Comparison of ENCODE assay signal across 8 cellular contexts in genomic region chr16:16025214-16025968, GRCh38.
A peak's percentile ranks its signal among the peaks of the same experiment; 100 is the strongest.
DNase-seq lines count a peak whose midpoint lies in the region; ATAC-seq lines count a peak whose summit lies in the region.

No MANE protein-coding gene starts in this region.

- peaks cover 0 to 48% (median 11%) of the 10 kb centered on the region in 3 donors for H3K36me3 Mint-ChIP-seq in CD8-positive, alpha-beta memory T cell

- H3K27me3 ChIP-seq in CD8-positive, alpha-beta memory T cell (ENCODE audit: insufficient read depth, low read length, poor library complexity, severe bottlenecking), result no peaks in the 10 kb centered on the region

- no peak overlapping the region for H3K27ac ChIP-seq in CD8-positive, alpha-beta memory T cell (ENCODE audit: low read depth, low read length)

- no peaks in the 10 kb centered on the region for H3K27me3 Mint-ChIP-seq in CD8-positive, alpha-beta memory T cell

- H3K9me3 ChIP-seq in CD8-positive, alpha-beta memory T cell (ENCODE audit: low read length), result no peaks in the 10 kb centered on the region

- peaks cover 13% of the 10 kb centered on the region for H3K4me1 ChIP-seq in CD8-positive, alpha-beta memory T cell (ENCODE audit: insufficient read depth, low read length)

- peaks cover 6% of the 10 kb centered on the region for H3K36me3 ChIP-seq in CD8-positive, alpha-beta memory T cell (ENCODE audit: insufficient read depth, low read length)

- no peak overlapping the region for H3K4me3 ChIP-seq in CD8-positive, alpha-beta memory T cell (ENCODE audit: low read length)

- peak overlapping the region in 5 of 7 donors; percentile 6 to 51 (median 35) for H3K4me3 Mint-ChIP-seq in CD8-positive, alpha-beta memory T cell

- CTCF ChIA-PET in CD8-positive, alpha-beta memory T cell (lab: Charles Lee), result no interaction called here

- POLR2A ChIA-PET in CD8-positive, alpha-beta memory T cell (lab: Charles Lee), result interaction anchor here (0.5 kb wide), 1 partner anchor 72 kb away, joined by 3 read pairs; no protein-coding TSS in a partner anchor

- peak in 4 of 5 donors; percentile 17 to 64 (median 30) for DNase-seq in CD8-positive, alpha-beta memory T cell
- DNase-seq in activated CD8-positive, alpha-beta memory T cell treated with anti-CD3 and anti-CD28 coated beads for 24 hours, result peak; percentile 75
- DNase-seq in fibroblast of gingiva (ENCODE audit: low read depth) (peak; percentile 93), KG1 (lab: John Stamatoyannopoulos, UW) (no peak), foreskin melanocyte (no peak)
- peak; percentile 28 to 62 (median 45) for DNase-seq in stimulated activated CD4-positive, alpha-beta T cell treated with anti-CD3 and anti-CD28 coated beads, TNF-alpha, amount 100 ng/mL, for 24 hours (ENCODE audit: low read depth in 3 of 3)

- peak overlapping the region; percentile 71 to 93 (median 86) for H3K27ac Mint-ChIP-seq in CD8-positive, alpha-beta memory T cell

- peaks cover 22 to 38% (median 35%) of the 10 kb centered on the region in 3 donors for H3K4me1 Mint-ChIP-seq in CD8-positive, alpha-beta memory T cell

- no peaks in the 10 kb centered on the region for H3K9me3 Mint-ChIP-seq in CD8-positive, alpha-beta memory T cell

- ATAC-seq in HG02885 (IDR thresholded peaks at IDR 0.05; ENCODE audit: poor library complexity, unreplicated experiment) (peak; percentile 71), GM21717 (IDR thresholded peaks at IDR 0.05; ENCODE audit: unreplicated experiment) (no peak)

Comparison
In these comparisons a context has a peak if more than half of its experiments do, and no peak if none do; other contexts are left out.
1. DNase-seq: peak in CD8-positive, alpha-beta memory T cell (4 of 5), activated CD8-positive, alpha-beta memory T cell treated with anti-CD3 and anti-CD28 coated beads for 24 hours (single experiment), fibroblast of gingiva (single experiment) and stimulated activated CD4-positive, alpha-beta T cell treated with anti-CD3 and anti-CD28 coated beads, TNF-alpha, amount 100 ng/mL, for 24 hours (3 of 3); none in KG1 (single experiment) and foreskin melanocyte (single experiment).